8 cellular contexts compared by ENCODE assay signal in genomic region chr3:49029563-49029884, GRCh38. TPM values are rescaled to one million over a fixed set of nuclear protein-coding genes. Genes with fewer than 3 reads are reported as not detected.
DNase-seq lines count a peak whose midpoint lies in the region; ATAC-seq and TF ChIP-seq lines count a peak whose summit lies in the region.

No MANE protein-coding gene starts in this region.

- H3K36me3 ChIP-seq in sigmoid colon = peaks cover 14 to 71% (median 39%) of the 10 kb centered on the region in 4 donors

- no peaks in the 10 kb centered on the region for H3K9me3 ChIP-seq in H9 (ENCODE audit: control insufficient read depth, low read depth, low read length)
- no peaks in the 10 kb centered on the region for H3K9me3 ChIP-seq in sigmoid colon

- H3K27ac Mint-ChIP-seq in H9 = peak overlapping the region; percentile 98 to 99 (median 98); a peak in 4 of 7 replicates

- peaks cover 7% of the 10 kb centered on the region for H4K20me1 ChIP-seq in H9 (ENCODE audit: control insufficient read depth, insufficient read depth, insufficient read length)

- no peaks in the 10 kb centered on the region; the same call in none of the 2 replicates for H3K27me3 Mint-ChIP-seq in H9 (ENCODE audit: low read depth)

- no peak overlapping the region for H2BK15ac ChIP-seq in H9 (ENCODE audit: low read depth, low read length)

- H3K4me1 ChIP-seq in H9 (ENCODE audit: insufficient read depth, low read length) (no peaks in the 10 kb centered on the region), sigmoid colon (peaks cover 0 to 35% (median 20%) of the 10 kb centered on the region in 4 donors)

- peaks cover 58 to 92% (median 75%) of the 10 kb centered on the region in 3 experiments for H3K36me3 Mint-ChIP-seq in H9 (ENCODE audit: insufficient read depth in 1 of 3, low read depth in 3 of 3)

- TF ChIP-seq CTCF in H9 (conservative IDR thresholded peaks at IDR 0.05) (no peak), VCaP (conservative IDR thresholded peaks at IDR 0.05) (no peak), fibroblast of mammary gland (conservative IDR thresholded peaks at IDR 0.05; ENCODE audit: control insufficient read depth, insufficient read depth, low read depth, low read length) (no peak), sigmoid colon (IDR thresholded peaks at IDR 0.05) (no peak), lower leg skin (IDR thresholded peaks at IDR 0.05) (no peak)

- H3K27me3 ChIP-seq in H9 (ENCODE audit: insufficient read depth, low read length) (no peaks in the 10 kb centered on the region), sigmoid colon (no peaks in the 10 kb centered on the region)

- H2BK20ac ChIP-seq in H9 (ENCODE audit: low read depth, low read length, poor library complexity, severe bottlenecking) = no peak overlapping the region

- H3K4me3 ChIP-seq in fibroblast of mammary gland (ENCODE audit: control insufficient read depth, low read depth, low read length) (peak overlapping the region; percentile 93), sigmoid colon (peak overlapping the region; percentile 71 to 80 (median 78)), lower leg skin (ENCODE audit: low read depth, poor library complexity, severe bottlenecking) (no peak overlapping the region)

- no peak overlapping the region for H2BK5ac ChIP-seq in H9 (ENCODE audit: insufficient read length, low read length)

- peak overlapping the region; percentile 90 to 96 for H3K4me3 Mint-ChIP-seq in H9

- no peak overlapping the region for H3K56ac ChIP-seq in H9 (ENCODE audit: insufficient read length, low read depth, low read length)

- H4K91ac ChIP-seq in H9 (ENCODE audit: insufficient read length, low read depth, low read length) = no peak overlapping the region

- no peak overlapping the region for H3K4me2 ChIP-seq in H9 (ENCODE audit: insufficient read depth, insufficient read length, low read length)

- no peak overlapping the region for H2AK5ac ChIP-seq in H9 (ENCODE audit: insufficient read length, low read length)

- no peak overlapping the region for H3K9ac ChIP-seq in H9 (ENCODE audit: extremely low read depth, insufficient read length, low read length)

- no peak overlapping the region for H4K8ac ChIP-seq in H9 (replicated peaks; ENCODE audit: insufficient read length, low read depth, low read length)

- no peak overlapping the region for H2AFZ ChIP-seq in H9 (ENCODE audit: low read length)

- TF ChIP-seq EP300 in sigmoid colon (IDR thresholded peaks at IDR 0.05) = no peak

- H2BK120ac ChIP-seq in H9 (ENCODE audit: low read depth, low read length, poor library complexity, severe bottlenecking) = no peak overlapping the region

- no peak overlapping the region for H4K5ac ChIP-seq in H9 (ENCODE audit: insufficient read length, low read depth, low read length)

- no CpG with 5 or more reads among the region's 7 CpGs for WGBS in H9 (ENCODE audit: extremely low coverage, insufficient read length, low lambda C conversion rate)
- WGBS in sigmoid colon, 2 donors = 1 to 3% methylated on average over 7 of the region's 7 CpGs
- WGBS in lower leg skin, 2 donors = 1 to 2% methylated on average over 6 to 7 of the region's 7 CpGs

- no peak overlapping the region for H3K18ac ChIP-seq in H9 (ENCODE audit: insufficient read length, low read depth, low read length)

- no peak overlapping the region for H3T11ph ChIP-seq in H9 (ENCODE audit: low read length)

- H3K4me1 Mint-ChIP-seq in H9 = peaks cover 13 to 20% of the 10 kb centered on the region in 2 experiments

- DNase-seq in H9 (no peak), fibroblast of mammary gland (ENCODE audit: low read depth) (no peak), sigmoid colon (no peak), lower leg skin (ENCODE audit: low spot score in 2 of 2) (no peak), DMS153 (lab: John Stamatoyannopoulos, UW) (no peak), DMS153 treated with DMSO at 0.1 percent for 48 hours (lab: John Stamatoyannopoulos, UW; ENCODE audit: unreplicated experiment) (no peak)

- no peak for ATAC-seq in GM18867 (IDR thresholded peaks at IDR 0.05; ENCODE audit: unreplicated experiment)

- no peak overlapping the region for H3K23ac ChIP-seq in H9 (ENCODE audit: insufficient read length, low read depth, low read length)

- no peak overlapping the region for H2BK12ac ChIP-seq in H9 (ENCODE audit: insufficient read length, low read depth, low read length)

- H3K9me3 Mint-ChIP-seq in H9 = no peaks in the 10 kb centered on the region

- TF ChIP-seq POLR2A in sigmoid colon (IDR thresholded peaks at IDR 0.05) = no peak
- TF ChIP-seq POLR2A in lower leg skin (IDR thresholded peaks at IDR 0.05) = no peak

- H3K79me1 ChIP-seq in H9 (ENCODE audit: insufficient read depth, low read depth, low read length, poor library complexity, severe bottlenecking) = no peaks in the 10 kb centered on the region

- peaks cover 3% of the 10 kb centered on the region for H3K23me2 ChIP-seq in H9 (ENCODE audit: insufficient read length, low read depth, low read length, poor library complexity, severe bottlenecking)

- no peaks in the 10 kb centered on the region for H3K79me2 ChIP-seq in H9 (ENCODE audit: insufficient read depth, low read length)

- H3K14ac ChIP-seq in H9 (ENCODE audit: insufficient read depth, low read length) = no peak overlapping the region

- intact Hi-C loops in sigmoid colon (cut with DNase I) = loop anchor here (2.0 kb wide), 1 partner anchor 41 kb away; no protein-coding TSS in a partner anchor
- intact Hi-C loops in lower leg skin (cut with DNase I; ENCODE audit: low total_unique reads) = no loop called here

- no peak overlapping the region for H3K4ac ChIP-seq in H9 (ENCODE audit: low read depth, low read length)

- H3K27ac ChIP-seq in H9 (ENCODE audit: insufficient read length, low read depth, low read length) (no peak overlapping the region), VCaP (peak overlapping the region; percentile 99), sigmoid colon (peak overlapping the region; percentile 94 to 98 (median 94))

RNA-seq across cellular contexts. Expression of gene IMPDH2, which starts 0.3 kb away (rescaled TPM):
- total RNA-seq in H9 (2021) (408 and 414 TPM in 2 replicates), sigmoid colon (100 to 1,000 TPM in 2 of 4 donors, 10 to 100 TPM in 2; 91.1 to 126 (median 109) TPM), lower leg skin (100 to 1,000 TPM; 205 to 275 (median 222) TPM)
- 100 to 1,000 TPM in 1 of 3 donors, 10 to 100 TPM in 2; 55.0 to 187 (median 93.1) TPM for polyA plus RNA-seq in sigmoid colon

RNA-seq across cellular contexts. Expression of gene NDUFAF3, which starts 7.6 kb away (rescaled TPM):
- 39.9 and 40.7 TPM in 2 replicates for total RNA-seq in H9 (2021)
- 100 to 1,000 TPM in 2 of 4 donors, 10 to 100 TPM in 2; 75.9 to 116 (median 94.9) TPM for total RNA-seq in sigmoid colon
- 10 to 100 TPM; 62.8 to 85.9 (median 74.4) TPM for polyA plus RNA-seq in sigmoid colon
- 10 to 100 TPM; 24.2 to 85.9 (median 65.0) TPM for total RNA-seq in lower leg skin

RNA-seq across cellular contexts. Expression of gene DALRD3, which starts 11.1 kb away (rescaled TPM):
- total RNA-seq in H9 (2021) (27.1 and 32.3 TPM in 2 replicates), sigmoid colon (10 to 100 TPM; 11.8 to 35.5 (median 19.5) TPM), lower leg skin (10 to 100 TPM; 51.5 to 78.4 (median 62.1) TPM)
- 10 to 100 TPM; 14.3 to 26.3 (median 19.8) TPM for polyA plus RNA-seq in sigmoid colon

RNA-seq across cellular contexts. Expression of gene WDR6, which starts 22.3 kb away (rescaled TPM):
- total RNA-seq in H9 (2021) (282 and 298 TPM in 2 replicates), sigmoid colon (100 to 1,000 TPM in 1 of 4 donors, 10 to 100 TPM in 3; 71.3 to 122 (median 93.5) TPM), lower leg skin (10 to 100 TPM; 39.5 to 86.9 (median 49.8) TPM)
- 100 to 1,000 TPM in 1 of 3 donors, 10 to 100 TPM in 2; 21.0 to 124 (median 27.6) TPM for polyA plus RNA-seq in sigmoid colon

RNA-seq across cellular contexts. Expression of gene P4HTM, which starts 39.5 kb away (rescaled TPM):
- total RNA-seq in H9 (2021) = 34.5 and 36.0 TPM in 2 replicates
- 10 to 100 TPM; 30.9 to 41.3 (median 33.4) TPM for total RNA-seq in sigmoid colon
- polyA plus RNA-seq in sigmoid colon = 10 to 100 TPM in 1 of 3 donors, 1 to 10 TPM in 2; 5.4 to 28.9 (median 5.5) TPM
- total RNA-seq in lower leg skin = 10 to 100 TPM; 23.4 to 41.9 (median 36.0) TPM
